9 cellular contexts compared by ENCODE assay signal in genomic region chr4:10096976-10097330, GRCh38. TPM values are rescaled to one million over a fixed set of nuclear protein-coding genes. Genes with fewer than 3 reads are reported as not detected.
DNase-seq lines count a peak whose midpoint lies in the region; ATAC-seq and FAIRE-seq lines count a peak whose summit lies in the region.
"Had no signal": no experiment of that assay in that cellular context is flagged by ENCODE, and none has a peak within 500 bp of the region (broad histone marks: within the 10 kb centered on the region; RNA-seq: fewer than 3 reads in every experiment).

No MANE protein-coding gene starts in this region.

- peak overlapping the region; percentile 26 for H3K9ac ChIP-seq in NT2/D1 (ENCODE audit: insufficient read length, low read depth)

- H3K4me3 Mint-ChIP-seq in activated naive CD8-positive, alpha-beta T cell treated with anti-CD3 and anti-CD28 coated beads, Interleukin-2, amount 10 ng/mL, durations not matched to agents 7 days and 5 days: peak overlapping the region; percentile 68
- H3K4me3 Mint-ChIP-seq: memory B cell had no signal

- peaks cover 38% of the 10 kb centered on the region for H3K4me1 ChIP-seq in NT2/D1 (ENCODE audit: insufficient read depth, insufficient read length)

- H3K27me3 ChIP-seq in NT2/D1 (ENCODE audit: insufficient read depth, insufficient read length): no peaks in the 10 kb centered on the region
- no peaks in the 10 kb centered on the region for H3K27me3 ChIP-seq in layer of hippocampus (ENCODE audit: control insufficient read depth, insufficient read depth, low read length)

- H3K9me3 ChIP-seq in NT2/D1 (ENCODE audit: insufficient read depth, low read length): no peaks in the 10 kb centered on the region

- H3K36me3 Mint-ChIP-seq in activated naive CD8-positive, alpha-beta T cell treated with anti-CD3 and anti-CD28 coated beads, Interleukin-2, amount 10 ng/mL, durations not matched to agents 7 days and 5 days: peaks cover 45% of the 10 kb centered on the region

- peak overlapping the region; percentile 91 for H3K27ac Mint-ChIP-seq in activated naive CD8-positive, alpha-beta T cell treated with anti-CD3 and anti-CD28 coated beads, Interleukin-2, amount 10 ng/mL, durations not matched to agents 7 days and 5 days

- H3K4me1 Mint-ChIP-seq in activated naive CD8-positive, alpha-beta T cell treated with anti-CD3 and anti-CD28 coated beads, Interleukin-2, amount 10 ng/mL, durations not matched to agents 7 days and 5 days: peaks cover 90% of the 10 kb centered on the region

- H3K9me3 Mint-ChIP-seq in activated naive CD8-positive, alpha-beta T cell treated with anti-CD3 and anti-CD28 coated beads, Interleukin-2, amount 10 ng/mL, durations not matched to agents 7 days and 5 days: no peaks in the 10 kb centered on the region
- H3K9me3 Mint-ChIP-seq: memory B cell had no signal

- POLR2A ChIA-PET in activated naive CD8-positive, alpha-beta T cell treated with anti-CD3 and anti-CD28 coated beads, Interleukin-2, amount 10 ng/mL, durations not matched to agents 7 days and 5 days (lab: Charles Lee): interaction anchor here (1.1 to 7.2 kb wide), 4 partner anchors 11 to 84 kb away, joined by 4 to 104 read pairs (median 22); partner anchors contain the start of gene WDR1

- FAIRE-seq in urothelium cell line (lab: Jason Lieb, UNC): no peak

- no peaks in the 10 kb centered on the region for H3K27me3 Mint-ChIP-seq in activated naive CD8-positive, alpha-beta T cell treated with anti-CD3 and anti-CD28 coated beads, Interleukin-2, amount 10 ng/mL, durations not matched to agents 7 days and 5 days
- H3K27me3 Mint-ChIP-seq: memory B cell had no signal

- ATAC-seq in activated naive CD8-positive, alpha-beta T cell treated with anti-CD3 and anti-CD28 coated beads, Interleukin-2, amount 10 ng/mL, durations not matched to agents 7 days and 5 days (ENCODE audit: low read depth): no peak
- ATAC-seq in GM19463 (IDR thresholded peaks at IDR 0.05; ENCODE audit: unreplicated experiment): no peak

- peaks cover 99% of the 10 kb centered on the region for H3K36me3 ChIP-seq in NT2/D1 (ENCODE audit: insufficient read depth, insufficient read length, low read length)

- H3K27ac ChIP-seq in layer of hippocampus (ENCODE audit: low read depth, low read length) (peak overlapping the region; percentile 77), substantia nigra (ENCODE audit: low read depth, low read length, poor library complexity, severe bottlenecking) (peak overlapping the region; percentile 80)

- DNase-seq in NT2/D1 (ENCODE audit: low read depth, low spot score): no peak
- DNase-seq in activated naive CD8-positive, alpha-beta T cell treated with anti-CD3 and anti-CD28 coated beads, Interleukin-2, amount 10 ng/mL, durations not matched to agents 7 days and 5 days: peak; percentile 41
- DNase-seq in substantia nigra (lab: John Stamatoyannopoulos, UW): peak in 3 of 49 donors; percentile 16 to 63 (median 20)
- DNase-seq in DMS 273 (lab: John Stamatoyannopoulos, UW; ENCODE audit: unreplicated experiment): no peak
- no peak for DNase-seq in urothelium cell line (ENCODE audit: low spot score)
- DNase-seq: activated CD4-positive, alpha-beta T cell treated with anti-CD3 and anti-CD28 coated beads for 4 hours had no signal

- no peak overlapping the region for H3K4me3 ChIP-seq in NT2/D1 (ENCODE audit: insufficient read length, low read depth)

RNA-seq across cellular contexts. Expression of gene WDR1, which starts 19.6 kb away (rescaled TPM):
- 100 to 1,000 TPM; 371 to 372 TPM for total RNA-seq in activated naive CD8-positive, alpha-beta T cell treated with anti-CD3 and anti-CD28 coated beads, Interleukin-2, amount 10 ng/mL, durations not matched to agents 7 days and 5 days
